In the genomic region with DNA sequence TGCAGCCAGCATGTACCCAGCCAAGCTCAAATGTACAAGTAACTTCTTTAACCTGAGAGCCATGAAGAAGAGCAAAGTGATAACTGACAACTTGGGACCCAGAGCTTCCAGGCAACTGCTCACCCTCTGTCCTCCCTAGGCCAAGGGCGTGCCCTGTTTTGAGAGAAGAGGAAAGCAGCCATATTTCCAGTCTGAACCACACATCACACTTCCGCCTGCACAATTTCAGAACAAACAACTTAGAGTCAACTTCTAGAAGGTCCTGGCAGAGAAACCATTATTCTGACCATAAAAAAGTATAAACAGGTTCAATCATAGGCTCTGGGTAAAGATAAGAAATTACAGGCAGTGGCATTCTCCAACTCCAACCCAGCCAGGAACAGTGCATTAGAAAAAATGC, we compare ENCODE assay signal across 1 cellular context.
TF ChIP-seq lines count a peak whose summit lies in the region.

No MANE protein-coding gene starts in this region.

TF ChIP-seq in A549, 52 proteins besides CTCF, POLR2A, EP300 and RAD21 (continued from another document):
- TF ChIP-seq, protein P1, sequence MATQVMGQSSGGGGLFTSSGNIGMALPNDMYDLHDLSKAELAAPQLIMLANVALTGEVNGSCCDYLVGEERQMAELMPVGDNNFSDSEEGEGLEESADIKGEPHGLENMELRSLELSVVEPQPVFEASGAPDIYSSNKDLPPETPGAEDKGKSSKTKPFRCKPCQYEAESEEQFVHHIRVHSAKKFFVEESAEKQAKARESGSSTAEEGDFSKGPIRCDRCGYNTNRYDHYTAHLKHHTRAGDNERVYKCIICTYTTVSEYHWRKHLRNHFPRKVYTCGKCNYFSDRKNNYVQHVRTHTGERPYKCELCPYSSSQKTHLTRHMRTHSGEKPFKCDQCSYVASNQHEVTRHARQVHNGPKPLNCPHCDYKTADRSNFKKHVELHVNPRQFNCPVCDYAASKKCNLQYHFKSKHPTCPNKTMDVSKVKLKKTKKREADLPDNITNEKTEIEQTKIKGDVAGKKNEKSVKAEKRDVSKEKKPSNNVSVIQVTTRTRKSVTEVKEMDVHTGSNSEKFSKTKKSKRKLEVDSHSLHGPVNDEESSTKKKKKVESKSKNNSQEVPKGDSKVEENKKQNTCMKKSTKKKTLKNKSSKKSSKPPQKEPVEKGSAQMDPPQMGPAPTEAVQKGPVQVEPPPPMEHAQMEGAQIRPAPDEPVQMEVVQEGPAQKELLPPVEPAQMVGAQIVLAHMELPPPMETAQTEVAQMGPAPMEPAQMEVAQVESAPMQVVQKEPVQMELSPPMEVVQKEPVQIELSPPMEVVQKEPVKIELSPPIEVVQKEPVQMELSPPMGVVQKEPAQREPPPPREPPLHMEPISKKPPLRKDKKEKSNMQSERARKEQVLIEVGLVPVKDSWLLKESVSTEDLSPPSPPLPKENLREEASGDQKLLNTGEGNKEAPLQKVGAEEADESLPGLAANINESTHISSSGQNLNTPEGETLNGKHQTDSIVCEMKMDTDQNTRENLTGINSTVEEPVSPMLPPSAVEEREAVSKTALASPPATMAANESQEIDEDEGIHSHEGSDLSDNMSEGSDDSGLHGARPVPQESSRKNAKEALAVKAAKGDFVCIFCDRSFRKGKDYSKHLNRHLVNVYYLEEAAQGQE (IDR thresholded peaks at IDR 0.05): no peak
- TF ChIP-seq MAZ (IDR thresholded peaks at IDR 0.05; ENCODE audit: borderline replicate concordance, low read depth, low read length) (no peak), FOSB (CRISPR knock-in tag; IDR thresholded peaks at IDR 0.05) (peak; percentile 42; the same call in 1 of the 2 replicates), ZNF302 (CRISPR knock-in tag; IDR thresholded peaks at IDR 0.05) (peak; percentile 77; the same call in 1 of the 2 replicates)
- TF ChIP-seq, protein P2, sequence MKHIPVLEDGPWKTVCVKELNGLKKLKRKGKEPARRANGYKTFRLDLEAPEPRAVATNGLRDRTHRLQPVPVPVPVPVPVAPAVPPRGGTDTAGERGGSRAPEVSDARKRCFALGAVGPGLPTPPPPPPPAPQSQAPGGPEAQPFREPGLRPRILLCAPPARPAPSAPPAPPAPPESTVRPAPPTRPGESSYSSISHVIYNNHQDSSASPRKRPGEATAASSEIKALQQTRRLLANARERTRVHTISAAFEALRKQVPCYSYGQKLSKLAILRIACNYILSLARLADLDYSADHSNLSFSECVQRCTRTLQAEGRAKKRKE (CRISPR knock-in tag; IDR thresholded peaks at IDR 0.05; ENCODE audit: low read depth): peak; percentile 75
